20 cellular contexts compared by ENCODE assay signal in the genomic region with DNA sequence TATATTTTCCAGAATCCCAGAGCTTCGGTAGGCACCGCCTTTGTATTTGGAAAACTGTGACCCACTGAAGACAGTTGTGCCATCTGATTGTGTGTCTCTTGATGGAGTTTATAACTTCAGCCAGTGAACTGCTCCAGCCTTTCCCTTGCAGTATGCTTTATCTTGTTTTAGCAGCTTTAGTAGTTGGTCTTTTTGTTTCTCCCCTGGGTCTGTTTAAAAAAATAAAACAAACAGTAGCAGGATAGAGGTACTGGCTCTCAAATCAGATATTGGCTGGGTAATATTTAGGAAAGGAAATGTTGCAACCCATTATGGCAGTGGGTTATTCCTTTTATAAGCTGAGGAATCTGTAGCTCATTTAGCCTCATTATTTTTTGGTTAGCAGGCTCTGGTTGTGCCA.
"Had no signal": no experiment of that assay in that cellular context is flagged by ENCODE, and none has a peak within 500 bp of the region (broad histone marks: within the 10 kb centered on the region; RNA-seq: fewer than 3 reads in every experiment).

No MANE protein-coding gene starts in this region.

- DNase-seq: dermis blood vessel endothelial cell; effector CD4-positive, alpha-beta T cell; endodermal cell; islet precursor cell; left lung; mesenchymal stem cell; midbrain; occipital lobe; pancreas; right lobe of liver; stimulated activated CD4-positive, alpha-beta T cell treated with anti-CD3 and anti-CD28 coated beads, Interleukin-4, amount 100 ng/mL, for 1 hour; stimulated activated CD8-positive, alpha-beta memory T cell treated with anti-CD3 and anti-CD28 coated beads, Interleukin-4, amount 100 ng/mL, for 48 hours; stimulated activated naive CD8-positive, alpha-beta T cell treated with anti-CD3 and anti-CD28 coated beads, Interleukin-15, Interleukin-2, amounts not matched to agents 100 U/mL and 50 U/mL, for 24 hours; tibial artery; upper lobe of left lung had no signal

- H3K9me3 ChIP-seq: left lung, pancreas, right lobe of liver, tibial artery, upper lobe of left lung, vagina had no signal

- ATAC-seq: esophagus mucosa; left lung; natural killer cell treated with Interleukin-12 subunit alpha and Interleukin-12 subunit beta and Interleukin-15 and Interleukin-18, amount 100 ng/mL, for 72 hours; pancreas; right lobe of liver; stimulated activated effector memory CD8-positive, alpha-beta T cell treated with anti-CD3 and anti-CD28 coated beads, Interleukin-12 subunit alpha, Interleukin-12 subunit beta, amount 100 ng/mL, for 72 hours; stimulated activated naive CD8-positive, alpha-beta T cell treated with anti-CD3 and anti-CD28 coated beads, Interleukin-15, Interleukin-2, amounts not matched to agents 100 U/mL and 50 U/mL, for 24 hours had no signal

- H3K36me3 ChIP-seq: left lung, pancreas, right lobe of liver, tibial artery, upper lobe of left lung, vagina had no signal

- H3K4me1 ChIP-seq: left lung, pancreas, right lobe of liver, tibial artery, vagina had no signal

- H3K27ac ChIP-seq: left lung, pancreas, right lobe of liver, tibial artery, upper lobe of left lung, vagina had no signal

- H3K4me3 ChIP-seq: left lung, lung, pancreas, right lobe of liver, tibial artery, upper lobe of left lung, vagina had no signal
